Comparison of ENCODE assay signal across 8 cellular contexts in the genomic region with DNA sequence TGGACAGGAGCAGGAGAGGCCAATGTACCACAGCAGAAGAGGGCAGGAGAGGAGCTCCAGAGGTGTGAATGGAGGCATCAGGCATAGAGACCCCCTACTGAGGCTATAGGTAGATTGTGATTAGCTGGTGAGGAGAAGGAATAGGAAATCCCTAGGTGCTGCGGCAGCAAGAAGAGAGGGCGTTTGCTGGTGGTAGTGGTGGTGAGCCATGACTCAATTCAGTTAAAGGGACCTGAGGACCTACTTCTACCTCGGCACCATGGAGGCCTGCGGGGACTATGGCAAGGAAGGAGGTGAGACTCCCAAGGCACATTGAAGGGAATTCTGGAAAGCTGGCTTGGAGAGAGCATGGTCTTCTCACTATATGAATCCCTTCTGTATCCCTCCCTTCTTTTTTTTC. TPM values are rescaled to one million over a fixed set of nuclear protein-coding genes. Genes with fewer than 3 reads are reported as not detected.
DNase-seq lines count a peak whose midpoint lies in the region; ATAC-seq, FAIRE-seq and TF ChIP-seq lines count a peak whose summit lies in the region.
"Not testable (repeated sequence)": the region's sequence is repeated elsewhere in the genome, so short reads cannot be mapped to it uniquely, and the experiment has no call there.

No MANE protein-coding gene starts in this region.

- not testable (repeated sequence) for H3K9me3 Mint-ChIP-seq in GM23338

- H3K27ac Mint-ChIP-seq in GM23338, result 0 out of 2 replicates have a peak overlapping the region, but pooled peaks have one; percentile 75

- not testable (repeated sequence) for H3K9me3 ChIP-seq in SK-N-SH; K562 (replicated peaks; ENCODE audit: control insufficient read depth, insufficient read depth, low read depth, low read length); esophagus squamous epithelium; right atrium auricular region; psoas muscle; thoracic aorta

- WGBS in SK-N-SH (ENCODE audit: low lambda C conversion rate), result 91% methylated on average over 3 of the region's 4 CpGs
- WGBS in K562 (ENCODE audit: insufficient coverage, low coverage, missing lambda C conversion rate), result 32% methylated on average over 4 of the region's 4 CpGs
- 66 to 78% methylated on average over 2 to 4 of the region's 4 CpGs for WGBS in esophagus squamous epithelium, 2 donors
- WGBS in psoas muscle, 3 donors, result 65 to 73% (median 73%) methylated on average over 4 of the region's 4 CpGs

- not testable (repeated sequence) for TF ChIP-seq CTCF in GM23338 (conservative IDR thresholded peaks at IDR 0.05; ENCODE audit: low read depth in 2 of 2); SK-N-SH (IDR thresholded peaks at IDR 0.05); K562 (IDR thresholded peaks at IDR 0.05 in 2 of 3, conservative IDR thresholded peaks at IDR 0.05 in 1 of 3; ENCODE audit: insufficient read depth in 2 of 3, low read depth in 1 of 3, low read length in 3 of 3); esophagus squamous epithelium (IDR thresholded peaks at IDR 0.05); right atrium auricular region (IDR thresholded peaks at IDR 0.05); psoas muscle (IDR thresholded peaks at IDR 0.05); thoracic aorta (IDR thresholded peaks at IDR 0.05)

- H3K36me3 ChIP-seq in ACC112 (ENCODE audit: insufficient read depth, low read length); GM23338 (ENCODE audit: insufficient read depth); SK-N-SH (replicated peaks in 1 of 2; ENCODE audit: control insufficient read depth in 1 of 2, insufficient read depth in 2 of 2, low read length in 1 of 2); K562 (ENCODE audit: control insufficient read depth, insufficient read depth, low read length); esophagus squamous epithelium; right atrium auricular region; thoracic aorta: not testable (repeated sequence)
- peaks cover 0 to 13% of the 10 kb centered on the region in 2 donors for H3K36me3 ChIP-seq in psoas muscle (ENCODE audit: insufficient read depth in 1 of 2, low read depth in 1 of 2)

- H3K27me3 Mint-ChIP-seq in GM23338 (ENCODE audit: insufficient read depth, low read depth, poor library complexity), result not testable (repeated sequence)

- H3K4me1 ChIP-seq in ACC112 (ENCODE audit: control insufficient read depth, insufficient read depth, low read length, unreplicated experiment) (peaks cover 11% of the 10 kb centered on the region), SK-N-SH (ENCODE audit: control insufficient read depth in 1 of 2, insufficient read depth in 2 of 2, low read depth in 1 of 2, low read length in 1 of 2) (peaks cover 0 to 16% of the 10 kb centered on the region in 2 experiments; a peak in 2 of 4 replicates), esophagus squamous epithelium (peaks cover 0 to 16% (median 5%) of the 10 kb centered on the region in 3 donors), right atrium auricular region (peaks cover 0 to 14% of the 10 kb centered on the region in 2 donors), psoas muscle (peaks cover 18% of the 10 kb centered on the region), thoracic aorta (ENCODE audit: control insufficient read depth in 1 of 2, low read depth in 2 of 2) (peaks cover 14 to 30% of the 10 kb centered on the region in 2 donors)
- H3K4me1 ChIP-seq in GM23338 (ENCODE audit: insufficient read depth); K562 (replicated peaks in 1 of 2; ENCODE audit: control insufficient read depth in 2 of 2, insufficient read depth in 2 of 2, low read length in 2 of 2): not testable (repeated sequence)

- not testable (repeated sequence) for H3K27me3 ChIP-seq in ACC112 (ENCODE audit: insufficient read depth, low read length); GM23338 (ENCODE audit: insufficient read depth); SK-N-SH (ENCODE audit: insufficient read depth); K562 (ENCODE audit: control insufficient read depth in 2 of 2, insufficient read depth in 2 of 2, low read length in 2 of 2); esophagus squamous epithelium; right atrium auricular region; psoas muscle (ENCODE audit: insufficient read depth in 3 of 3, low read length in 2 of 3); thoracic aorta (replicated peaks; ENCODE audit: insufficient read depth)

- not testable (repeated sequence) for FAIRE-seq in K562 (lab: Jason Lieb, UNC)

- not testable (repeated sequence) for H3F3A ChIP-seq in GM23338 (replicated peaks; ENCODE audit: low read depth); SK-N-SH (replicated peaks; ENCODE audit: insufficient read depth)

- H3K27ac ChIP-seq in ACC112 (ENCODE audit: low read depth, low read length) (peak overlapping the region; percentile 65), SK-N-SH (ENCODE audit: low read depth in 2 of 2, low read length in 1 of 2) (peak overlapping the region; percentile 43 to 88; a peak in 3 of 4 replicates), K562 (ENCODE audit: extremely low read depth, low read depth, low read length) (peak overlapping the region; percentile 35; the same call in 2 of the 3 replicates), esophagus squamous epithelium (peak overlapping the region in 3 of 4 donors; percentile 19 to 57 (median 21)), right atrium auricular region (peak overlapping the region; percentile 80 to 93), psoas muscle (peak overlapping the region; percentile 85), thoracic aorta (peak overlapping the region; percentile 79 to 87)
- not testable (repeated sequence) for H3K27ac ChIP-seq in GM23338 (ENCODE audit: low read depth)

- not testable (repeated sequence) for TF ChIP-seq EP300 in SK-N-SH (IDR thresholded peaks at IDR 0.05; ENCODE audit: borderline replicate concordance in 1 of 2, low read depth in 1 of 2, low read length in 1 of 2); K562 (IDR thresholded peaks at IDR 0.05; ENCODE audit: low read length)

- H4K20me1 ChIP-seq in GM23338 (replicated peaks; ENCODE audit: insufficient read depth); SK-N-SH (ENCODE audit: insufficient read depth); K562 (replicated peaks; ENCODE audit: control insufficient read depth, insufficient read depth, low read length): not testable (repeated sequence)

- peaks cover 11% of the 10 kb centered on the region; the same call in 2 of the 3 replicates for H3K4me1 Mint-ChIP-seq in GM23338

- DNase-seq in GM23338 (ENCODE audit: low spot score); SK-N-SH; K562 (ENCODE audit: extremely low read depth in 1 of 4, low spot score in 3 of 4); esophagus squamous epithelium (lab: John Stamatoyannopoulos, UW); right atrium auricular region (ENCODE audit: low spot score); psoas muscle; thoracic aorta (ENCODE audit: low spot score): not testable (repeated sequence)

- peak overlapping the region; percentile 25; the same call in 1 of the 2 replicates for H3K9ac ChIP-seq in SK-N-SH
- not testable (repeated sequence) for H3K9ac ChIP-seq in K562 (ENCODE audit: insufficient read depth in 1 of 2, low read depth in 2 of 2, low read length in 2 of 2)

- not testable (repeated sequence) for ATAC-seq in GM23338; thoracic aorta (ENCODE audit: insufficient number of reproducible peaks, low FRiP score, low read depth)
- ATAC-seq in K562 (peak; percentile 27), psoas muscle (peak; percentile 26 to 39 (median 38))

- POLR2A ChIA-PET in SK-N-SH (lab: Yijun Ruan, JAX); K562 (lab: Yijun Ruan, JAX): not testable (repeated sequence)

- TF ChIP-seq POLR2A in K562 (conservative IDR thresholded peaks at IDR 0.05); esophagus squamous epithelium (IDR thresholded peaks at IDR 0.05): not testable (repeated sequence)

- CTCF ChIA-PET in SK-N-SH (lab: Yijun Ruan, JAX), result interaction anchor here (0.6 kb wide), 1 partner anchor 37 kb away, joined by 3 read pairs; no protein-coding TSS in a partner anchor
- CTCF ChIA-PET in K562 (lab: Yijun Ruan, JAX; ENCODE audit: low intra/inter-chr PET ratio), result not testable (repeated sequence)

- H2AFZ ChIP-seq in ACC112 (ENCODE audit: low read length, unreplicated experiment); GM23338; SK-N-SH (ENCODE audit: low read depth); K562 (ENCODE audit: low read depth, low read length): not testable (repeated sequence)

- in situ Hi-C loops in K562 (cut with MboI), result loop anchor here (10.0 kb wide), 1 partner anchor 1243 kb away; no protein-coding TSS in a partner anchor

- BruUV-seq in K562 (replicated peaks; lab: Mats Ljungman, UMichigan), result not testable (repeated sequence)

- H3K4me3 ChIP-seq in ACC112 (ENCODE audit: low read depth, low read length); GM23338; SK-N-SH (ENCODE audit: low read depth in 2 of 2, low read length in 1 of 2); K562; esophagus squamous epithelium; right atrium auricular region; thoracic aorta: not testable (repeated sequence)
- H3K4me3 ChIP-seq in psoas muscle, result peak overlapping the region; percentile 3

- not testable (repeated sequence) for H3K9me2 ChIP-seq in GM23338 (ENCODE audit: insufficient read depth); SK-N-SH

- H3K4me2 ChIP-seq in GM23338; SK-N-SH; K562 (ENCODE audit: insufficient read depth, low read length): not testable (repeated sequence)

- H3K4me3 Mint-ChIP-seq in GM23338, result not testable (repeated sequence)

- peaks cover 18% of the 10 kb centered on the region for H3K79me2 ChIP-seq in ACC112 (ENCODE audit: control insufficient read depth, insufficient read depth, low read length, unreplicated experiment)
- H3K79me2 ChIP-seq in GM23338 (replicated peaks; ENCODE audit: insufficient read depth); K562 (ENCODE audit: control insufficient read depth, insufficient read depth, low read length): not testable (repeated sequence)
- H3K79me2 ChIP-seq in SK-N-SH (ENCODE audit: insufficient read depth), result peaks cover 26% of the 10 kb centered on the region

- TF ChIP-seq RAD21 in SK-N-SH (IDR thresholded peaks at IDR 0.05; ENCODE audit: low read length); K562 (CRISPR knock-in tag; conservative IDR thresholded peaks at IDR 0.05 in 1 of 2, IDR thresholded peaks at IDR 0.05 in 1 of 2): not testable (repeated sequence)

- H3K9me1 ChIP-seq in K562 (ENCODE audit: control insufficient read depth, insufficient read depth, low read length), result not testable (repeated sequence)

- intact Hi-C loops in K562 (cut with micrococcal nuclease); esophagus squamous epithelium (cut with DNase I); psoas muscle (cut with DNase I): not testable (repeated sequence)

- not testable (repeated sequence) for H3K36me3 Mint-ChIP-seq in GM23338 (ENCODE audit: low read depth)

RNA-seq across cellular contexts. Expression of gene RANBP2, which starts 57.8 kb away (rescaled TPM):
- 87.7 and 98.0 TPM in 2 replicates for total RNA-seq in GM23338 (2014; rRNA removed; shearing (Covaris generic))
- polyA plus RNA-seq in GM23338 (2016; fragmentation: Nextera tagmentation; extraction: Ambion mirVana), result 16.5 and 23.0 TPM in 2 replicates
- 3.6 and 4.3 TPM in 2 replicates for polyA plus RNA-seq in SK-N-SH (2012; rRNA removed)
- polyA plus RNA-seq in SK-N-SH (2012; cell fraction: cytosol; rRNA removed), result 5.4 and 6.8 TPM in 2 replicates
- polyA plus RNA-seq in SK-N-SH (2012; cell fraction: nucleus; rRNA removed), result 5.6 and 12.2 TPM in 2 replicates
- 55.4 and 200 TPM in 2 replicates for total RNA-seq in K562 (2011; cell fraction: chromatin; rRNA removed; ENCODE audit: low replicate concordance)
- 20.7 and 28.6 TPM in 2 replicates for total RNA-seq in K562 (2011; cell fraction: nucleolus; rRNA removed)
- total RNA-seq in K562 (2011; cell fraction: nucleoplasm; rRNA removed), result 57.0 and 69.8 TPM in 2 replicates
- 50.7 and 52.9 TPM in 2 replicates for total RNA-seq in K562 (2014; rRNA removed)
- 97.4 and 110 TPM in 2 replicates for total RNA-seq in K562 (2014; rRNA removed; fragmentation: Illumina TruSeq; extraction: Trizol)
- total RNA-seq in K562 (2015; rRNA removed; fragmentation: Illumina TruSeq; extraction: Trizol), result 91.1 and 97.0 TPM in 2 replicates
- total RNA-seq in K562 (2021), result 71.3 and 77.4 TPM in 2 replicates
- polyA plus RNA-seq in K562 (2011; rRNA removed), result 20.6 and 30.6 TPM in 2 replicates
- polyA plus RNA-seq in K562 (2011; cell fraction: cytosol; rRNA removed), result 4.6 and 9.1 TPM in 2 replicates
- 21.5 and 28.5 TPM in 2 replicates for polyA plus RNA-seq in K562 (2011; cell fraction: nucleus; rRNA removed)
- polyA plus RNA-seq in K562 (2012), result 22.7 and 30.8 TPM in 2 replicates
- 39.9 and 48.1 TPM in 2 replicates for polyA plus RNA-seq in K562 (2014; fragmentation: Illumina TruSeq; extraction: Trizol)
- 10 to 100 TPM; 11.7 to 11.9 TPM for polyA plus RNA-seq in K562 (2014; fragmentation: Nextera tagmentation; extraction: Ambion mirVana)
- polyA plus RNA-seq in K562 (2014; rRNA removed), result 31.7 and 34.7 TPM in 2 replicates
- polyA minus RNA-seq in K562 (2011; rRNA and poly(A)+ RNA removed), result 103 and 107 TPM in 2 replicates
- 37.7 and 49.1 TPM in 2 replicates for polyA minus RNA-seq in K562 (2011; cell fraction: cytosol; rRNA and poly(A)+ RNA removed)
- 37.7 and 76.0 TPM in 2 replicates for polyA minus RNA-seq in K562 (2011; cell fraction: nucleus; rRNA and poly(A)+ RNA removed)
- total RNA-seq in esophagus squamous epithelium, result 10 to 100 TPM; 36.8 to 69.6 (median 52.2) TPM
- 10 to 100 TPM; 45.8 to 52.4 TPM for total RNA-seq in right atrium auricular region
- 10 to 100 TPM; 58.5 to 74.3 (median 70.9) TPM for total RNA-seq in psoas muscle
- 10 to 100 TPM; 12.4 to 40.1 (median 13.0) TPM for polyA plus RNA-seq in psoas muscle
- total RNA-seq in thoracic aorta, result 10 to 100 TPM; 56.5 to 86.2 TPM
